9 cellular contexts compared by ENCODE assay signal in genomic region chr14:51547260-51547659, GRCh38.
DNase-seq lines count a peak whose midpoint lies in the region; ATAC-seq and TF ChIP-seq lines count a peak whose summit lies in the region.
"Had no signal": no experiment of that assay in that cellular context is flagged by ENCODE, and none has a peak within 500 bp of the region (broad histone marks: within the 10 kb centered on the region; RNA-seq: fewer than 3 reads in every experiment).

No MANE protein-coding gene starts in this region.

- peak; percentile 99 for DNase-seq in EH (ENCODE audit: low read depth)
- peak; percentile 54 for DNase-seq in SK-MEL-5 (ENCODE audit: low read depth, low spot score)
- peak; percentile 97 to 99 for DNase-seq in foreskin keratinocyte
- peak; percentile 98 for DNase-seq in pulmonary artery endothelial cell (ENCODE audit: low read depth, low spot score)
- DNase-seq in epidermal melanocyte (ENCODE audit: insufficient read length, low spot score): no peak
- DNase-seq in stimulated activated naive B cell treated with anti-CD40 and anti-IgM and Interleukin-4, amounts not matched to agents 10 μg/mL and 1 μg/mL and 100 μg/mL, for 72 hours: no peak
- DNase-seq in H7: no peak
- DNase-seq: activated naive CD8-positive, alpha-beta T cell treated with anti-CD3 and anti-CD28 coated beads, Interleukin-2, amount 50 U/mL, for 24 hours had no signal

- peaks cover 0 to 2% of the 10 kb centered on the region in 2 donors for H3K36me3 Mint-ChIP-seq in stimulated activated naive B cell treated with anti-CD40 and anti-IgM and Interleukin-4, amounts not matched to agents 10 μg/mL and 1 μg/mL and 100 μg/mL, for 72 hours

- peaks cover 18 to 20% of the 10 kb centered on the region in 2 donors for H3K27me3 Mint-ChIP-seq in stimulated activated naive B cell treated with anti-CD40 and anti-IgM and Interleukin-4, amounts not matched to agents 10 μg/mL and 1 μg/mL and 100 μg/mL, for 72 hours

- H3K4me3 ChIP-seq in H7 (ENCODE audit: insufficient read depth, low read depth, low read length): no peak overlapping the region

- H3K9me3 Mint-ChIP-seq in stimulated activated naive B cell treated with anti-CD40 and anti-IgM and Interleukin-4, amounts not matched to agents 10 μg/mL and 1 μg/mL and 100 μg/mL, for 72 hours: no peaks in the 10 kb centered on the region
- H3K9me3 Mint-ChIP-seq: activated naive CD8-positive, alpha-beta T cell treated with anti-CD3 and anti-CD28 coated beads, Interleukin-2, amount 50 U/mL, for 24 hours had no signal

- peaks cover 71% of the 10 kb centered on the region for H3K4me1 ChIP-seq in foreskin keratinocyte

- no peak overlapping the region for H3K27ac Mint-ChIP-seq in stimulated activated naive B cell treated with anti-CD40 and anti-IgM and Interleukin-4, amounts not matched to agents 10 μg/mL and 1 μg/mL and 100 μg/mL, for 72 hours
- H3K27ac Mint-ChIP-seq: activated naive CD8-positive, alpha-beta T cell treated with anti-CD3 and anti-CD28 coated beads, Interleukin-2, amount 50 U/mL, for 24 hours had no signal

- ATAC-seq in foreskin keratinocyte (peak; percentile 96), HG02870 (IDR thresholded peaks at IDR 0.05; ENCODE audit: unreplicated experiment) (no peak)
- ATAC-seq in stimulated activated naive B cell treated with anti-CD40 and anti-IgM and Interleukin-4, amounts not matched to agents 10 μg/mL and 1 μg/mL and 100 μg/mL, for 72 hours (replicated peaks): no peak
- ATAC-seq: activated naive CD8-positive, alpha-beta T cell treated with anti-CD3 and anti-CD28 coated beads, Interleukin-2, amount 50 U/mL, for 24 hours had no signal

- in situ Hi-C loops in SK-MEL-5 (cut with HindIII; ENCODE audit: low pct_unique_long_range_greater_than_20kb, low sequenced_read_pairs): no loop called here

- H3K27ac ChIP-seq in foreskin keratinocyte: peak overlapping the region; percentile 74

- no peaks in the 10 kb centered on the region for H3K4me1 Mint-ChIP-seq in stimulated activated naive B cell treated with anti-CD40 and anti-IgM and Interleukin-4, amounts not matched to agents 10 μg/mL and 1 μg/mL and 100 μg/mL, for 72 hours
- H3K4me1 Mint-ChIP-seq: activated naive CD8-positive, alpha-beta T cell treated with anti-CD3 and anti-CD28 coated beads, Interleukin-2, amount 50 U/mL, for 24 hours had no signal

- H3K27me3 ChIP-seq in foreskin keratinocyte: no peaks in the 10 kb centered on the region
- H3K27me3 ChIP-seq in H7 (ENCODE audit: control insufficient read depth, insufficient read depth, low read length): no peaks in the 10 kb centered on the region

- no peak for TF ChIP-seq CTCF in foreskin keratinocyte (conservative IDR thresholded peaks at IDR 0.05)

- H3K4me3 Mint-ChIP-seq in stimulated activated naive B cell treated with anti-CD40 and anti-IgM and Interleukin-4, amounts not matched to agents 10 μg/mL and 1 μg/mL and 100 μg/mL, for 72 hours: no peak overlapping the region
- H3K4me3 Mint-ChIP-seq: activated naive CD8-positive, alpha-beta T cell treated with anti-CD3 and anti-CD28 coated beads, Interleukin-2, amount 50 U/mL, for 24 hours had no signal

- H3K36me3 ChIP-seq in H7 (replicated peaks; ENCODE audit: control insufficient read depth, insufficient read depth, low read length): no peaks in the 10 kb centered on the region

Comparison
In these comparisons a context has a peak if more than half of its experiments do, and no peak if none do; other contexts are left out.
1. DNase-seq: peak in EH (single experiment), SK-MEL-5 (single experiment), foreskin keratinocyte (2 of 2) and pulmonary artery endothelial cell (single experiment); none in epidermal melanocyte (single experiment), stimulated activated naive B cell treated with anti-CD40 and anti-IgM and Interleukin-4, amounts not matched to agents 10 μg/mL and 1 μg/mL and 100 μg/mL, for 72 hours (single experiment) and H7 (single experiment).